ENCODE assay signal across 17 cellular contexts in genomic region chr17:47009759-47010594, GRCh38. TPM values are rescaled to one million over a fixed set of nuclear protein-coding genes. Genes with fewer than 3 reads are reported as not detected.
DNase-seq lines count a peak whose midpoint lies in the region; ATAC-seq, FAIRE-seq and TF ChIP-seq lines count a peak whose summit lies in the region.
"Had no signal": no experiment of that assay in that cellular context is flagged by ENCODE, and none has a peak within 500 bp of the region (broad histone marks: within the 10 kb centered on the region; RNA-seq: fewer than 3 reads in every experiment).

No MANE protein-coding gene starts in this region.

- H3K4me3 Mint-ChIP-seq in HFFc6, result no peak overlapping the region
- no peak overlapping the region for H3K4me3 Mint-ChIP-seq in astrocyte (ENCODE audit: unreplicated experiment)

- no peaks in the 10 kb centered on the region for H3K9me3 ChIP-seq in astrocyte (ENCODE audit: insufficient read depth, low read depth, low read length)
- H3K9me3 ChIP-seq in OCI-LY7 (ENCODE audit: low read length), result no peaks in the 10 kb centered on the region

- DNase-seq in A172 (ENCODE audit: low spot score) (peak; percentile 36), HFFc6 (peak; percentile 9), astrocyte (ENCODE audit: low read depth) (peak; percentile 3), left ventricle myocardium superior (no peak), NOMO-1 treated with dmso at 0.1 percent for 144 hours (lab: John Stamatoyannopoulos, UW; ENCODE audit: unreplicated experiment) (no peak), OCI-LY7 (ENCODE audit: low spot score) (no peak), NCI-H1105 treated with DMSO at 0.1 percent for 48 hours (lab: John Stamatoyannopoulos, UW) (no peak), NK-92 (lab: John Stamatoyannopoulos, UW; ENCODE audit: unreplicated experiment) (no peak)
- DNase-seq: C1 segment of cervical spinal cord, MV-4-11, NCI-H1436, NCI-H2029, NCI-H748 treated with DMSO at 0.1 percent for 48 hours had no signal

- no peak overlapping the region for H3K9ac ChIP-seq in astrocyte (ENCODE audit: low read length)

- H3K4me1 Mint-ChIP-seq in HFFc6 (ENCODE audit: low read depth) (peaks cover 12% of the 10 kb centered on the region), astrocyte (ENCODE audit: low read depth, unreplicated experiment) (peaks cover 20% of the 10 kb centered on the region)

- H3K27ac ChIP-seq in astrocyte (ENCODE audit: low read depth, low read length), result no peak overlapping the region
- H3K27ac ChIP-seq in OCI-LY7 (ENCODE audit: low read depth, low read length, poor library complexity, severe bottlenecking), result no peak overlapping the region
- H3K27ac ChIP-seq: HL-60 had no signal

- POLR2A ChIA-PET in OCI-LY7 (lab: Charles Lee), result interaction anchor here (0.6 kb wide), 1 partner anchor 98 kb away, joined by 3 read pairs; no protein-coding TSS in a partner anchor

- H3K4me1 ChIP-seq in astrocyte (ENCODE audit: insufficient read depth, low read length), result peaks cover 7% of the 10 kb centered on the region
- peaks cover 7% of the 10 kb centered on the region for H3K4me1 ChIP-seq in OCI-LY7 (ENCODE audit: insufficient read depth, low read length, poor library complexity, severe bottlenecking)

- H2AFZ ChIP-seq in astrocyte (ENCODE audit: low read depth, low read length) (no peak overlapping the region), OCI-LY7 (ENCODE audit: low read length) (no peak overlapping the region)

- intact Hi-C loops in left ventricle myocardium superior (cut with micrococcal nuclease) (no loop called here), OCI-LY7 (cut with micrococcal nuclease; ENCODE audit: unreplicated experiment) (no loop called here)

- no peaks in the 10 kb centered on the region for H3K27me3 ChIP-seq in astrocyte (ENCODE audit: insufficient read depth, low read length)

- TF ChIP-seq CTCF in HFFc6 (IDR thresholded peaks at IDR 0.05), result no peak
- TF ChIP-seq CTCF in astrocyte (IDR thresholded peaks at IDR 0.05; ENCODE audit: insufficient read depth, low read depth, low read length), result no peak
- TF ChIP-seq CTCF in OCI-LY7 (conservative IDR thresholded peaks at IDR 0.05; ENCODE audit: low read length), result no peak

- CTCF ChIA-PET in OCI-LY7 (lab: Charles Lee; ENCODE audit: unreplicated experiment), result no interaction called here

- ATAC-seq in left ventricle myocardium superior, result peak; percentile 78
- ATAC-seq: K562 had no signal

- H4K20me1 ChIP-seq in astrocyte (ENCODE audit: insufficient read depth, low read length), result no peaks in the 10 kb centered on the region
- no peaks in the 10 kb centered on the region for H4K20me1 ChIP-seq in OCI-LY7 (ENCODE audit: insufficient read depth, low read length)

- FAIRE-seq in astrocyte (lab: Jason Lieb, UNC), result no peak
- FAIRE-seq: A204.1, K562 had no signal

- H3K9me3 Mint-ChIP-seq in HFFc6 (no peaks in the 10 kb centered on the region), astrocyte (ENCODE audit: unreplicated experiment) (no peaks in the 10 kb centered on the region)

- BruUV-seq in OCI-LY7 (replicated peaks; lab: Mats Ljungman, UMichigan), result no TSS peak

- H3K4me3 ChIP-seq in astrocyte (ENCODE audit: insufficient read depth, low read depth, low read length) (no peak overlapping the region), OCI-LY7 (ENCODE audit: low read depth, low read length, poor library complexity, severe bottlenecking) (no peak overlapping the region)
- H3K4me3 ChIP-seq: K562 had no signal

- H3K4me2 ChIP-seq in astrocyte (ENCODE audit: low read length), result peak overlapping the region; percentile 39
- H3K4me2 ChIP-seq in OCI-LY7 (ENCODE audit: low read length), result no peak overlapping the region

- H3K27ac Mint-ChIP-seq in HFFc6 (no peak overlapping the region), astrocyte (ENCODE audit: unreplicated experiment) (no peak overlapping the region)

- H3K36me3 Mint-ChIP-seq in HFFc6 (ENCODE audit: low read depth) (no peaks in the 10 kb centered on the region), astrocyte (ENCODE audit: low read depth, unreplicated experiment) (peaks cover 3% of the 10 kb centered on the region)

- H3K79me2 ChIP-seq in astrocyte (ENCODE audit: insufficient read depth, low read length), result no peaks in the 10 kb centered on the region
- H3K79me2 ChIP-seq in OCI-LY7 (ENCODE audit: insufficient read depth, low read depth, low read length), result no peaks in the 10 kb centered on the region

- H3K27me3 Mint-ChIP-seq in HFFc6 (ENCODE audit: insufficient read depth) (peaks cover 1% of the 10 kb centered on the region; the same call in 1 of the 2 replicates), astrocyte (ENCODE audit: low read depth, unreplicated experiment) (no peaks in the 10 kb centered on the region)

- no peaks in the 10 kb centered on the region for H3K9me2 ChIP-seq in OCI-LY7 (ENCODE audit: insufficient read depth, low read length)

- H3K36me3 ChIP-seq in astrocyte (ENCODE audit: insufficient read depth, low read length) (no peaks in the 10 kb centered on the region), OCI-LY7 (ENCODE audit: insufficient read depth, low read length) (no peaks in the 10 kb centered on the region)

RNA-seq across cellular contexts. Expression of gene RPRML, which starts 30.9 kb away (rescaled TPM):
- not detected in 2 replicates for total RNA-seq in A172 (2014; rRNA removed; shearing (Covaris generic))
- not detected for total RNA-seq in HFFc6 (2021; fragmentation: NEBNext Ultra II Directional; extraction: Animal tissue kit (Norgen Biotek cat#: 25700))
- total RNA-seq in astrocyte, result not detected in 2 replicates
- 0.32 TPM for total RNA-seq in left ventricle myocardium superior
- 8.8 and 12.8 TPM in 2 replicates for total RNA-seq in OCI-LY7 (2014; rRNA removed; shearing (Covaris generic))
- total RNA-seq in OCI-LY7 (2022), result 0.57 and 1.2 TPM in 2 replicates
- total RNA-seq: K562, NCI-H460 had no signal

Comparison
In these comparisons a context has a peak if more than half of its experiments do, and no peak if none do; other contexts are left out.
1. DNase-seq: peak in A172 (single experiment), HFFc6 (single experiment) and astrocyte (single experiment); none in left ventricle myocardium superior (single experiment), NOMO-1 treated with dmso at 0.1 percent for 144 hours (single experiment), OCI-LY7 (single experiment), NCI-H1105 treated with DMSO at 0.1 percent for 48 hours (single experiment) and NK-92 (single experiment).